ENCODE assay signal across 8 cellular contexts in the genomic region with DNA sequence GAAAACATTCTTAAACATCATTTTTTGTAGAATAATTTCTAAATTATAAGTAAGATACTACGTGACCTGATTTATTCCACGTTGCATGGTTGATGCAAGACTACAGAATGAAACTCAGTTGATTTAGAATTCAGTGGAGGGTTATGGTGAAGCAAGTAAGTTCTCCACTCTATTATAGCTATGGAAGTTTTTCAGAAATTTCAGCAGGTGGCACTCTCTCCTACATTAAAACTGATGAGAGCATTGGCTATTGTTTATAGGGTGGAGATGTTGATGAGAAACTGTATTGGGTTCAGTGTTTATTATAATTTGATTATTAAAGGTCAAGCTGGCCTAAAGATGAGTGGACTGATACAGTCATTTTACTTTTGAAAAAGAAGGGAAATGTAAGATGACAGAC.
DNase-seq lines count a peak whose midpoint lies in the region; ATAC-seq, FAIRE-seq and TF ChIP-seq lines count a peak whose summit lies in the region.

No MANE protein-coding gene starts in this region.

- H3K9me1 ChIP-seq in keratinocyte (ENCODE audit: control insufficient read depth, extremely low read depth, insufficient read depth, low read length) = no peaks in the 10 kb centered on the region

- dilution Hi-C loops in keratinocyte (cut with MboI; ENCODE audit: extremely low pct_ligation_motif_present, low sequenced_read_pairs) = no loop called here

- H3K9me3 ChIP-seq in keratinocyte (ENCODE audit: control insufficient read depth, low read depth, low read length) = no peaks in the 10 kb centered on the region

- no peak overlapping the region for H3K9ac ChIP-seq in keratinocyte (ENCODE audit: control insufficient read depth, extremely low read depth, insufficient read depth, low read length)

- peaks cover 5% of the 10 kb centered on the region for H3K4me1 ChIP-seq in keratinocyte (ENCODE audit: control insufficient read depth, extremely low read depth, insufficient read depth, low read length)

- no peaks in the 10 kb centered on the region for H3K79me2 ChIP-seq in keratinocyte (ENCODE audit: control insufficient read depth, insufficient read depth, low read length)

- no peaks in the 10 kb centered on the region for H3K27me3 ChIP-seq in keratinocyte (ENCODE audit: control insufficient read depth, extremely low read depth, insufficient read depth, low read length)

- peaks cover 5 to 7% of the 10 kb centered on the region in 2 experiments for H3K36me3 ChIP-seq in keratinocyte (ENCODE audit: control insufficient read depth in 2 of 2, extremely low read depth in 1 of 2, insufficient read depth in 2 of 2, low read length in 2 of 2)

- DNase-seq in NCI-H510A treated with DMSO at 0.1 percent for 48 hours (lab: John Stamatoyannopoulos, UW) = peak; percentile 57
- peak; percentile 7 to 48 for DNase-seq in T47D (ENCODE audit: low read depth in 1 of 2, low spot score in 1 of 2)
- DNase-seq in keratinocyte (ENCODE audit: low read depth, low spot score) = no peak
- DNase-seq in urothelium cell line (ENCODE audit: low spot score) = peak; percentile 25
- DNase-seq in nucleus accumbens (lab: John Stamatoyannopoulos, UW) = no peak

- TF ChIP-seq CTCF in C4-2B (conservative IDR thresholded peaks at IDR 0.05) (peak; percentile 68), keratinocyte (optimal IDR thresholded peaks at IDR 0.05 in 1 of 3, IDR thresholded peaks at IDR 0.05 in 1 of 3, conservative IDR thresholded peaks at IDR 0.05 in 1 of 3; ENCODE audit: extremely low read depth in 1 of 3, insufficient read depth in 2 of 3, low read length in 3 of 3) (peak in 2 of 3 experiments; percentile 35 to 54)

- H3K4me3 ChIP-seq in keratinocyte (ENCODE audit: control insufficient read depth in 2 of 3, extremely low read depth in 1 of 3, insufficient read depth in 2 of 3, low read depth in 1 of 3, low read length in 3 of 3) = no peak overlapping the region

- H2AFZ ChIP-seq in keratinocyte (ENCODE audit: control insufficient read depth, low read length) = no peak overlapping the region

- no peak overlapping the region for H3K4me2 ChIP-seq in keratinocyte (ENCODE audit: control insufficient read depth, extremely low read depth, insufficient read depth, low read depth, low read length)

- in situ Hi-C loops in T47D (cut with HindIII; ENCODE audit: low pct_unique_long_range_greater_than_20kb, low sequenced_read_pairs) = no loop called here

- H3K27ac ChIP-seq in C4-2B (no peak overlapping the region), keratinocyte (ENCODE audit: control insufficient read depth, insufficient read depth, low read length) (no peak overlapping the region)

- no peaks in the 10 kb centered on the region for H4K20me1 ChIP-seq in keratinocyte (ENCODE audit: control insufficient read depth, extremely low read depth, insufficient read depth, low read length)

- FAIRE-seq in keratinocyte (lab: Jason Lieb, UNC) (no peak), urothelium cell line (lab: Jason Lieb, UNC) (no peak)

- ATAC-seq in GM18867 (IDR thresholded peaks at IDR 0.05; ENCODE audit: unreplicated experiment) (peak; percentile 53), HG03103 (IDR thresholded peaks at IDR 0.05; ENCODE audit: low read depth, unreplicated experiment) (peak; percentile 79)

Comparison
In these comparisons a context has a peak if more than half of its experiments do, and no peak if none do; other contexts are left out.
1. DNase-seq: peak in NCI-H510A treated with DMSO at 0.1 percent for 48 hours (single experiment), T47D (2 of 2) and urothelium cell line (single experiment); none in keratinocyte (single experiment) and nucleus accumbens (0 of 56).